13 cellular contexts compared by ENCODE assay signal in the genomic region with DNA sequence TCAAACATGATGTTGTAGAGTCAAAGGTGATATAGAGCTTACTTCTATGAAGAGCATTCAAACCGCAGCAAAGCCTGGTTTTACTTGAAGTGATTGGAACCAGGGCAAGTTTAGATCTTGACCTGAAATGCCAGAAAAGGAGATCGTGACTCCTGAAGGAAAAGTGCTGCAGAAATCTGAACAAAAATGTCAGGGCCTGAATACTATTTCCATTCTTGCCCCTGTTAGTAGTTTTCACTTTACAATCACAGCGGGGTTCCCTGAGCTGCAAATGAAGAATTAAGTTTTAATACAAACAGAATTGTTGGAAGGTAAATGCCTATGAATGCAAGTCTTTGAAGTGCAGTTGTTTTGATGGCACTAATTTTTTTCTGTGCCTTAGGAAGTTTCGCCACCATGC. TPM values are rescaled to one million over a fixed set of nuclear protein-coding genes. Genes with fewer than 3 reads are reported as not detected.
DNase-seq lines count a peak whose midpoint lies in the region; ATAC-seq and TF ChIP-seq lines count a peak whose summit lies in the region.
"Had no signal": no experiment of that assay in that cellular context is flagged by ENCODE, and none has a peak within 500 bp of the region (broad histone marks: within the 10 kb centered on the region; RNA-seq: fewer than 3 reads in every experiment).

No MANE protein-coding gene starts in this region.

- H3F3A ChIP-seq in neural cell (ENCODE audit: insufficient read depth, low read length, poor library complexity, severe bottlenecking) = no peaks in the 10 kb centered on the region

- ATAC-seq in mucosa of descending colon = no peak
- ATAC-seq: T-helper 17 cell had no signal

- TF ChIP-seq POLR2A in esophagus muscularis mucosa (IDR thresholded peaks at IDR 0.05; ENCODE audit: low read depth) = no peak

- TF ChIP-seq EP300 in esophagus muscularis mucosa (IDR thresholded peaks at IDR 0.05) = no peak
- no peak for TF ChIP-seq EP300 in neural cell (conservative IDR thresholded peaks at IDR 0.05; ENCODE audit: poor library complexity, severe bottlenecking)

- peaks cover 3% of the 10 kb centered on the region; the same call in 1 of the 2 replicates for H3K36me3 ChIP-seq in HUES64 (ENCODE audit: insufficient read depth, low read length)
- H3K36me3 ChIP-seq in esophagus muscularis mucosa = no peaks in the 10 kb centered on the region
- H3K36me3 ChIP-seq in neural cell (ENCODE audit: insufficient read depth, low read length) = no peaks in the 10 kb centered on the region
- no peaks in the 10 kb centered on the region for H3K36me3 ChIP-seq in mucosa of descending colon (ENCODE audit: low read depth)
- no peaks in the 10 kb centered on the region for H3K36me3 ChIP-seq in Caco-2 (ENCODE audit: control insufficient read depth, insufficient read depth, low read length)

- H4K20me1 ChIP-seq in neural cell (ENCODE audit: insufficient read depth) = no peaks in the 10 kb centered on the region

- peaks cover 3% of the 10 kb centered on the region for H3K27me3 Mint-ChIP-seq in Caco-2 (ENCODE audit: insufficient read depth, unreplicated experiment)

- CTCF ChIA-PET in RWPE1 (lab: Yijun Ruan, JAX) = no interaction called here
- CTCF ChIA-PET in Caco-2 (lab: Charles Lee) = no interaction called here

- no peak for TF ChIP-seq RAD21 in neural cell (conservative IDR thresholded peaks at IDR 0.05)

- no peaks in the 10 kb centered on the region for H3K9me3 Mint-ChIP-seq in Caco-2 (ENCODE audit: unreplicated experiment)
- H3K9me3 Mint-ChIP-seq: activated CD4-positive, alpha-beta memory T cell treated with anti-CD3 and anti-CD28 coated beads, Interleukin-2, amount 10 ng/mL, durations not matched to agents 7 days and 5 days had no signal

- H3K27me3 ChIP-seq in HUES64 (ENCODE audit: insufficient read depth, low read length) (peaks cover 68% of the 10 kb centered on the region), esophagus muscularis mucosa (peaks cover 0 to 14% (median 3%) of the 10 kb centered on the region in 4 donors), neural cell (ENCODE audit: insufficient read depth, low read depth, low read length) (peaks cover 46% of the 10 kb centered on the region), Caco-2 (replicated peaks; ENCODE audit: control insufficient read depth, insufficient read depth, low read length) (no peaks in the 10 kb centered on the region; the same call in 1 of the 2 replicates)

- no peak overlapping the region for H3K4me3 Mint-ChIP-seq in Caco-2 (ENCODE audit: unreplicated experiment)
- H3K4me3 Mint-ChIP-seq: activated CD4-positive, alpha-beta memory T cell treated with anti-CD3 and anti-CD28 coated beads, Interleukin-2, amount 10 ng/mL, durations not matched to agents 7 days and 5 days had no signal

- BruUV-seq in Caco-2 (replicated peaks; lab: Mats Ljungman, UMichigan) = no TSS peak

- H3K9me3 ChIP-seq in HUES64 (ENCODE audit: insufficient read depth, low read depth, low read length) (no peaks in the 10 kb centered on the region), esophagus muscularis mucosa (no peaks in the 10 kb centered on the region), neural cell (ENCODE audit: low read length) (no peaks in the 10 kb centered on the region), mucosa of descending colon (no peaks in the 10 kb centered on the region), Caco-2 (no peaks in the 10 kb centered on the region)

- in situ Hi-C loops in ACHN (cut with HindIII; ENCODE audit: low pct_ligation_motif_present, low pct_unique_long_range_greater_than_20kb, low sequenced_read_pairs) = no loop called here

- no peak overlapping the region for H3K9ac ChIP-seq in HUES64 (ENCODE audit: low read depth, low read length)
- no peak overlapping the region for H3K9ac ChIP-seq in neural cell (ENCODE audit: low read length)

- H3K79me2 ChIP-seq in neural cell (replicated peaks; ENCODE audit: insufficient read depth, low read length) = peaks cover 46% of the 10 kb centered on the region

- H3K27ac Mint-ChIP-seq in Caco-2 (ENCODE audit: unreplicated experiment) = no peak overlapping the region
- H3K27ac Mint-ChIP-seq: activated CD4-positive, alpha-beta memory T cell treated with anti-CD3 and anti-CD28 coated beads, Interleukin-2, amount 10 ng/mL, durations not matched to agents 7 days and 5 days; T-helper 17 cell had no signal

- H2AFZ ChIP-seq in neural cell (ENCODE audit: low read depth, low read length) = no peak overlapping the region

- H3K4me2 ChIP-seq in neural cell (ENCODE audit: low read length) = peak overlapping the region; percentile 85

- TF ChIP-seq CTCF in esophagus muscularis mucosa (IDR thresholded peaks at IDR 0.05) (no peak), neural cell (IDR thresholded peaks at IDR 0.05; ENCODE audit: poor library complexity, severe bottlenecking) (no peak), RWPE1 (conservative IDR thresholded peaks at IDR 0.05; ENCODE audit: low read depth) (no peak), mucosa of descending colon (IDR thresholded peaks at IDR 0.05) (no peak), Caco-2 (IDR thresholded peaks at IDR 0.05; ENCODE audit: insufficient read depth in 1 of 2, low read depth in 1 of 2, low read length in 1 of 2, severe bottlenecking in 1 of 2, unreplicated experiment in 1 of 2) (no peak)

- H3K4me1 Mint-ChIP-seq in Caco-2 (ENCODE audit: low read depth, unreplicated experiment) = no peaks in the 10 kb centered on the region

- H3K27ac ChIP-seq in HUES64 (ENCODE audit: low read depth, low read length) = no peak overlapping the region
- peak overlapping the region; percentile 80 to 88 (median 86) for H3K27ac ChIP-seq in esophagus muscularis mucosa (replicated peaks in 1 of 4)
- no peak overlapping the region for H3K27ac ChIP-seq in neural cell (ENCODE audit: low read length)
- no peak overlapping the region for H3K27ac ChIP-seq in RWPE1
- H3K27ac ChIP-seq: C4-2B had no signal

- H3K4me3 ChIP-seq in HUES64 (ENCODE audit: low read length) (peak overlapping the region; percentile 22; the same call in 1 of the 2 replicates), esophagus muscularis mucosa (peak overlapping the region; percentile 78 to 89 (median 84)), neural cell (ENCODE audit: low read length) (peak overlapping the region; percentile 87), mucosa of descending colon (no peak overlapping the region), Caco-2 (ENCODE audit: low read depth, low read length) (no peak overlapping the region)

- 20% methylated on average over 3 of the region's 4 CpGs for WGBS in HUES64
- 40% methylated on average over 4 of the region's 4 CpGs for whole genome bisulfite sequencing in esophagus muscularis mucosa

- H3K9me2 ChIP-seq in neural cell (ENCODE audit: insufficient read depth, low read length) = no peaks in the 10 kb centered on the region

- H3K36me3 Mint-ChIP-seq in Caco-2 (ENCODE audit: insufficient read depth, unreplicated experiment) = peaks cover 6% of the 10 kb centered on the region

- H3K4me1 ChIP-seq in HUES64 (ENCODE audit: insufficient read depth, low read length) (peaks cover 39% of the 10 kb centered on the region), esophagus muscularis mucosa (peaks cover 18 to 74% (median 50%) of the 10 kb centered on the region in 4 donors), mucosa of descending colon (ENCODE audit: low read depth) (peaks cover 20% of the 10 kb centered on the region), Caco-2 (no peaks in the 10 kb centered on the region)

- DNase-seq in ACHN = peak; percentile 24
- no peak for DNase-seq in esophagus muscularis mucosa (ENCODE audit: extremely low spot score)
- no peak for DNase-seq in RWPE1 (ENCODE audit: low spot score)
- DNase-seq in NCI-H2107 (lab: John Stamatoyannopoulos, UW) = no peak
- DNase-seq in mucosa of descending colon = no peak
- no peak for DNase-seq in Caco-2
- DNase-seq: activated CD4-positive, alpha-beta memory T cell treated with anti-CD3 and anti-CD28 coated beads, Interleukin-2, amount 10 ng/mL, durations not matched to agents 7 days and 5 days; activated gamma-delta T cell treated with Interleukin-2 at 50 U/mL for 16 hours; NCI-H1694; T-helper 17 cell had no signal

- intact Hi-C loops in esophagus muscularis mucosa (cut with DNase I) = no loop called here
- intact Hi-C loops in mucosa of descending colon (cut with DNase I, micrococcal nuclease) = no loop called here
- intact Hi-C loops in Caco-2 (cut with micrococcal nuclease; ENCODE audit: unreplicated experiment) = no loop called here

- POLR2A ChIA-PET in RWPE1 (lab: Yijun Ruan, JAX; ENCODE audit: low non-redundant PET) (no interaction called here), Caco-2 (lab: Charles Lee) (no interaction called here)

TF ChIP-seq in neural cell, 6 proteins besides CTCF, POLR2A, EP300 and RAD21 (continues in another document):
- TF ChIP-seq MXI1 (conservative IDR thresholded peaks at IDR 0.05; ENCODE audit: poor library complexity, severe bottlenecking) (no peak), SMC3 (conservative IDR thresholded peaks at IDR 0.05; ENCODE audit: poor library complexity) (no peak), TAF1 (IDR thresholded peaks at IDR 0.05; ENCODE audit: low read depth) (no peak), EZH2 (IDR thresholded peaks at IDR 0.05; ENCODE audit: borderline replicate concordance, insufficient read depth, low read length, poor library complexity, severe bottlenecking) (no peak), POLR2AphosphoS5 (IDR thresholded peaks at IDR 0.05) (no peak)

RNA-seq across cellular contexts. Expression of gene SLIT2, which starts 4.1 kb away (rescaled TPM):
- 12.5 TPM for polyA plus RNA-seq in HUES64 (2013, experiment 1 of 2)
- polyA plus RNA-seq in HUES64 (2013, experiment 2 of 2) = 23.1 TPM
- 100 to 1,000 TPM in 1 of 4 donors, 10 to 100 TPM in 3; 82.3 to 101 (median 92.0) TPM for total RNA-seq in esophagus muscularis mucosa
- polyA plus RNA-seq in neural cell = 26.4 and 29.0 TPM in 2 replicates
- polyA minus RNA-seq in neural cell = 57.5 and 71.7 TPM in 2 replicates
- 10 to 100 TPM in 1 of 3 donors, 1 to 10 TPM in 2; 1.2 to 37.3 (median 4.2) TPM for total RNA-seq in mucosa of descending colon
- 0.68 and 0.72 TPM in 2 replicates for total RNA-seq in Caco-2 (2022)
- total RNA-seq: activated CD4-positive, alpha-beta memory T cell treated with anti-CD3 and anti-CD28 coated beads, Interleukin-2, amount 10 ng/mL, durations not matched to agents 7 days and 5 days; T-helper 17 cell had no signal

Comparison
In these comparisons a context has a peak if more than half of its experiments do, and no peak if none do; other contexts are left out.
1. H3K27ac ChIP-seq: peak in esophagus muscularis mucosa (4 of 4); none in HUES64 (single experiment), neural cell (single experiment) and RWPE1 (single experiment).
2. H3K4me3 ChIP-seq: peak in HUES64 (single experiment), esophagus muscularis mucosa (4 of 4) and neural cell (single experiment); none in mucosa of descending colon (single experiment) and Caco-2 (single experiment).